27 cellular contexts compared by ENCODE assay signal in the genomic region with DNA sequence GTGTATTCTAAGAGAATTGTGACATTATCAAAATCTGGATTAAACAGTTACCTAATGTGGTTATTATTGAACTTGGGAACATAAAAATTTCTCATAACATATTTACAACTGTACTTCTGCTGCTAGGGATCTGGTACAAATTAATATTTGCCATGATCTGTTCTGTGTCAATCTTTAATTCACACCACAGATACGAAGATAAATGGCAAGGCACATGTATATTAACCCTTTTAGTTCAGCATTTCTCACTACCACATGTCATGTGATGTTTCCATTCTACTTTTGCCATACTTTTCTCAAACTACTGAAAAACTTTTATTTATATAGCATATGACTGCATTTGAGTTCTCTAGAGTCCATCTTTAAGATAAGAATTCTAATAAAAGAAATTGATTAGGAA.
"Had no signal": no experiment of that assay in that cellular context is flagged by ENCODE, and none has a peak within 500 bp of the region (broad histone marks: within the 10 kb centered on the region; RNA-seq: fewer than 3 reads in every experiment).

No MANE protein-coding gene starts in this region.

- H3K27ac ChIP-seq: stomach, suprapubic skin, testis, thoracic aorta, thyroid gland, tibial artery, tibial nerve, transverse colon, upper lobe of left lung, upper lobe of right lung, uterus, vagina had no signal

- DNase-seq: stimulated activated CD4-positive, alpha-beta T cell treated with anti-CD3 and anti-CD28 coated beads, Interleukin-2, amount 100 ng/mL, for 48 hours; stimulated activated CD4-positive, alpha-beta T cell treated with anti-CD3 and anti-CD28 coated beads, Interleukin-4, amount 100 ng/mL, for 1 hour; stimulated activated CD4-positive, alpha-beta T cell treated with anti-CD3 and anti-CD28 coated beads, Interleukin-4, amount 100 ng/mL, for 24 hours; stimulated activated CD4-positive, alpha-beta T cell treated with anti-CD3 and anti-CD28 coated beads, Interleukin-4, amount 100 ng/mL, for 4 hours; stimulated activated CD8-positive, alpha-beta memory T cell treated with anti-CD3 and anti-CD28 coated beads, Interleukin-4, amount 100 ng/mL, for 48 hours; stimulated activated naive B cell treated with anti-CD40 and anti-IgM and Interleukin-4, amounts not matched to agents 10 μg/mL and 1 μg/mL and 100 μg/mL, for 72 hours; stimulated activated naive CD4-positive, alpha-beta T cell; stimulated activated naive CD4-positive, alpha-beta T cell treated with Interleukin-2 at 50 U/mL for 16 hours; stimulated activated naive CD8-positive, alpha-beta T cell treated with anti-CD3 and anti-CD28 coated beads, Interleukin-15, amount 100 ng/mL, for 72 hours; stimulated activated naive CD8-positive, alpha-beta T cell treated with anti-CD3 and anti-CD28 coated beads, Interleukin-15, Interleukin-2, amounts not matched to agents 100 U/mL and 50 U/mL, for 24 hours; stomach; substantia nigra; testis; thyroid gland; tibial artery; transverse colon; trophoblast cell; upper lobe of left lung; upper lobe of right lung; uterus had no signal

- ATAC-seq: stimulated activated effector memory CD8-positive, alpha-beta T cell treated with anti-CD3 and anti-CD28 coated beads, Interleukin-12 subunit alpha, Interleukin-12 subunit beta, amount 100 ng/mL, for 72 hours; stimulated activated memory B cell treated with anti-CD40 and anti-IgM and Interleukin-4, amounts not matched to agents 10 μg/mL and 1 μg/mL and 100 μg/mL, for 72 hours; stimulated activated naive B cell treated with anti-CD40 and anti-IgM and Interleukin-4, amounts not matched to agents 10 μg/mL and 1 μg/mL and 100 μg/mL, for 72 hours; stimulated activated naive CD8-positive, alpha-beta T cell treated with anti-CD3 and anti-CD28 coated beads, Interleukin-15, amount 100 ng/mL, for 72 hours; stimulated activated naive CD8-positive, alpha-beta T cell treated with anti-CD3 and anti-CD28 coated beads, Interleukin-15, Interleukin-2, amounts not matched to agents 100 U/mL and 50 U/mL, for 24 hours; upper lobe of right lung had no signal

- H3K36me3 ChIP-seq: stomach, suprapubic skin, thoracic aorta, thyroid gland, tibial artery, tibial nerve, transverse colon, upper lobe of left lung, upper lobe of right lung, uterus, vagina had no signal

- H3K4me3 ChIP-seq: stomach, suprapubic skin, testis, thoracic aorta, thyroid gland, tibial artery, tibial nerve, transverse colon, upper lobe of left lung, upper lobe of right lung, uterus, vagina had no signal

- H3K27me3 ChIP-seq: stomach, suprapubic skin, testis, thyroid gland, tibial artery, tibial nerve, transverse colon, upper lobe of left lung, upper lobe of right lung, uterus, vagina had no signal

- H3K4me1 ChIP-seq: suprapubic skin, testis, thyroid gland, tibial artery, tibial nerve, upper lobe of left lung, upper lobe of right lung, uterus, vagina had no signal

- FAIRE-seq: urothelium cell line had no signal

- H3K9me3 ChIP-seq: stomach, suprapubic skin, testis, thoracic aorta, thyroid gland, tibial artery, tibial nerve, transverse colon, upper lobe of left lung, upper lobe of right lung, uterus, vagina had no signal
